Comparison of ENCODE assay signal across 17 cellular contexts in the genomic region with DNA sequence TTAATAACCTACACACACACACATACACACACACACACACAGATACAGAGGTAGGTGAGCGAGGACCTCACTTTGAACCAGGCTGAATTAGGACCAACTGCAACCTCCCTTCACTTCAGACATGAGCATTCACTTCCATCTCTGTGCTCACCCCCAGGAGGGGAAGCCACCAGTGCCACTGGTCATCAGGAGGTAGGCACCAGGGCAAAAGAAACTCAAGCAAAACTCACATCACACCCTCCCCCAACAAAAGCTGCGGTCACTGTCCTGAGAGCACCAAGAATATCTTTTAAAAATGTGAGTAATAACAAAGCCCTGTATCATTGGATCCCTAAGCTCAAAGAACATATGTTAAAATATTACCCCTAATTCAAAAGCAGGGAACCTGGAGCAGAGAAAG. TPM values are rescaled to one million over a fixed set of nuclear protein-coding genes. Genes with fewer than 3 reads are reported as not detected.
DNase-seq lines count a peak whose midpoint lies in the region; ATAC-seq and TF ChIP-seq lines count a peak whose summit lies in the region.
"Had no signal": no experiment of that assay in that cellular context is flagged by ENCODE, and none has a peak within 500 bp of the region (broad histone marks: within the 10 kb centered on the region; RNA-seq: fewer than 3 reads in every experiment).

No MANE protein-coding gene starts in this region.

- H2AK9ac ChIP-seq in IMR-90 (replicated peaks; ENCODE audit: low read depth, low read length, poor library complexity) = no peak overlapping the region

- no peak overlapping the region for H3K4me3 ChIP-seq in IMR-90 (ENCODE audit: insufficient read depth, low read depth, low read length)
- no peak overlapping the region for H3K4me3 ChIP-seq in OCI-LY7 (ENCODE audit: low read depth, low read length, poor library complexity, severe bottlenecking)
- no peak overlapping the region for H3K4me3 ChIP-seq in endodermal cell (ENCODE audit: low read length)
- H3K4me3 ChIP-seq: Peyer's patch, SK-N-MC had no signal

- H4K91ac ChIP-seq in IMR-90 (ENCODE audit: insufficient read depth, low read depth, low read length) = no peak overlapping the region

- no peak overlapping the region for H4K5ac ChIP-seq in IMR-90 (ENCODE audit: low read depth, low read length)

- H3K36me3 ChIP-seq in IMR-90 (ENCODE audit: control insufficient read depth, insufficient read depth, low read length) = peaks cover 2% of the 10 kb centered on the region; the same call in 1 of the 2 replicates
- H3K36me3 ChIP-seq in OCI-LY7 (ENCODE audit: insufficient read depth, low read length) = peaks cover 59% of the 10 kb centered on the region
- no peaks in the 10 kb centered on the region for H3K36me3 ChIP-seq in endodermal cell (ENCODE audit: control insufficient read depth, insufficient read depth, low read length)

- BruUV-seq in IMR-90 (replicated peaks; lab: Mats Ljungman, UMichigan) = no TSS peak
- no TSS peak for BruUV-seq in OCI-LY7 (replicated peaks; lab: Mats Ljungman, UMichigan)

- no peak overlapping the region for H3K23ac ChIP-seq in IMR-90 (ENCODE audit: low read depth, low read length)

- H3K9me1 ChIP-seq in IMR-90 (ENCODE audit: insufficient read depth, low read length) = no peaks in the 10 kb centered on the region

- H4K8ac ChIP-seq in IMR-90 (ENCODE audit: low read depth in 2 of 2, low read length in 2 of 2) = no peak overlapping the region

- peak overlapping the region; percentile 38; the same call in 1 of the 3 replicates for H2BK15ac ChIP-seq in IMR-90 (ENCODE audit: low read depth, low read length)

- H3K27ac Mint-ChIP-seq in endodermal cell = peak overlapping the region; percentile 15
- peak overlapping the region; percentile 77 for H3K27ac Mint-ChIP-seq in stimulated activated naive B cell treated with anti-CD40 and anti-IgM and Interleukin-4, amounts not matched to agents 10 μg/mL and 1 μg/mL and 100 μg/mL, for 72 hours
- H3K27ac Mint-ChIP-seq: CD4-positive, alpha-beta memory T cell had no signal

- H3K9me2 ChIP-seq in OCI-LY7 (ENCODE audit: insufficient read depth, low read length) = no peaks in the 10 kb centered on the region

- no peak overlapping the region for H2BK120ac ChIP-seq in IMR-90 (ENCODE audit: low read depth, low read length)

- no peak overlapping the region for H2AFZ ChIP-seq in IMR-90 (replicated peaks; ENCODE audit: low read length, poor library complexity)
- no peak overlapping the region for H2AFZ ChIP-seq in OCI-LY7 (ENCODE audit: low read length)

- intact Hi-C loops in IMR-90 (cut with micrococcal nuclease) = no loop called here
- intact Hi-C loops in OCI-LY7 (cut with micrococcal nuclease; ENCODE audit: unreplicated experiment) = no loop called here
- intact Hi-C loops in Right ventricle myocardium superior (cut with DNase I) = no loop called here

- no peak for TF ChIP-seq CTCF in IMR-90 (conservative IDR thresholded peaks at IDR 0.05; ENCODE audit: low read depth, low read length)
- no peak for TF ChIP-seq CTCF in OCI-LY7 (conservative IDR thresholded peaks at IDR 0.05; ENCODE audit: low read length)
- no peak for TF ChIP-seq CTCF in endodermal cell (conservative IDR thresholded peaks at IDR 0.05)

- TF ChIP-seq RAD21 in IMR-90 (IDR thresholded peaks at IDR 0.05; ENCODE audit: low read length) = no peak

- CTCF ChIA-PET in IMR-90 (lab: Yijun Ruan, JAX) (interaction anchor here (0.7 kb wide), 1 partner anchor 178 kb away, joined by 4 read pairs; no protein-coding TSS in a partner anchor), OCI-LY7 (lab: Charles Lee; ENCODE audit: unreplicated experiment) (no interaction called here)

- no peaks in the 10 kb centered on the region for H3K27me3 Mint-ChIP-seq in endodermal cell (ENCODE audit: insufficient read depth)
- H3K27me3 Mint-ChIP-seq in stimulated activated naive B cell treated with anti-CD40 and anti-IgM and Interleukin-4, amounts not matched to agents 10 μg/mL and 1 μg/mL and 100 μg/mL, for 72 hours = no peaks in the 10 kb centered on the region
- H3K27me3 Mint-ChIP-seq: CD4-positive, alpha-beta memory T cell had no signal

- no peak overlapping the region for H3K56ac ChIP-seq in IMR-90 (ENCODE audit: extremely low read depth, insufficient read depth, low read length)

- no peak overlapping the region for H3K18ac ChIP-seq in IMR-90 (ENCODE audit: low read depth, low read length)

- no peak for TF ChIP-seq POLR2A in IMR-90 (IDR thresholded peaks at IDR 0.05; ENCODE audit: low read depth, low read length)

- no peaks in the 10 kb centered on the region for H3K27me3 ChIP-seq in IMR-90 (ENCODE audit: control insufficient read depth, insufficient read depth, low read length)
- H3K27me3 ChIP-seq in endodermal cell (ENCODE audit: control insufficient read depth, insufficient read depth, low read length, poor library complexity, severe bottlenecking) = no peaks in the 10 kb centered on the region
- H3K27me3 ChIP-seq: Peyer's patch had no signal

- H3K4me1 ChIP-seq in IMR-90 (ENCODE audit: control insufficient read depth, insufficient read depth, low read length) (peaks cover 3% of the 10 kb centered on the region), OCI-LY7 (ENCODE audit: insufficient read depth, low read length, poor library complexity, severe bottlenecking) (peaks cover 63% of the 10 kb centered on the region), endodermal cell (ENCODE audit: control insufficient read depth, insufficient read depth, low read length) (no peaks in the 10 kb centered on the region)

- no peak overlapping the region for H2BK5ac ChIP-seq in IMR-90 (ENCODE audit: low read depth, low read length, poor library complexity, severe bottlenecking)

- ATAC-seq in IMR-90 (ENCODE audit: low read depth) (no peak), Right ventricle myocardium superior (ENCODE audit: poor library complexity) (no peak)
- no peak for ATAC-seq in stimulated activated naive B cell treated with anti-CD40 and anti-IgM and Interleukin-4, amounts not matched to agents 10 μg/mL and 1 μg/mL and 100 μg/mL, for 72 hours (replicated peaks)
- ATAC-seq: Right ventricle myocardium inferior had no signal

- in situ Hi-C loops in IMR-90 (cut with MboI; ENCODE audit: low sequenced_read_pairs) = no loop called here

- H3K9ac ChIP-seq in IMR-90 (ENCODE audit: low read depth, low read length) = no peak overlapping the region
- H3K9ac ChIP-seq in endodermal cell (ENCODE audit: extremely low read depth, low read length, poor library complexity, severe bottlenecking) = no peak overlapping the region

- no peaks in the 10 kb centered on the region for H3K9me3 ChIP-seq in IMR-90 (ENCODE audit: control insufficient read depth, insufficient read depth, low read length)
- H3K9me3 ChIP-seq in OCI-LY7 (ENCODE audit: low read length) = no peaks in the 10 kb centered on the region
- no peaks in the 10 kb centered on the region for H3K9me3 ChIP-seq in endodermal cell (ENCODE audit: control insufficient read depth, low read length)
- H3K9me3 ChIP-seq: Peyer's patch had no signal

- peaks cover 27% of the 10 kb centered on the region for H3K4me1 Mint-ChIP-seq in endodermal cell
- H3K4me1 Mint-ChIP-seq in stimulated activated naive B cell treated with anti-CD40 and anti-IgM and Interleukin-4, amounts not matched to agents 10 μg/mL and 1 μg/mL and 100 μg/mL, for 72 hours = peaks cover 17 to 45% of the 10 kb centered on the region in 2 donors
- H3K4me1 Mint-ChIP-seq: CD4-positive, alpha-beta memory T cell had no signal

- POLR2A ChIA-PET in IMR-90 (lab: Charles Lee; ENCODE audit: unreplicated experiment) (interaction anchor here (1.1 kb wide), 1 partner anchor 33 kb away, joined by 3 read pairs; no protein-coding TSS in a partner anchor), OCI-LY7 (lab: Charles Lee) (interaction anchor here (1.1 to 4.7 kb wide), 5 partner anchors 10 to 186 kb away, joined by 3 to 55 read pairs (median 3); no protein-coding TSS in a partner anchor)

- H4K20me1 ChIP-seq in IMR-90 (ENCODE audit: insufficient read depth, low read length) (no peaks in the 10 kb centered on the region; the same call in 1 of the 2 replicates), OCI-LY7 (ENCODE audit: insufficient read depth, low read length) (peaks cover 8% of the 10 kb centered on the region; the same call in 1 of the 2 replicates)

- H3K79me1 ChIP-seq in IMR-90 (ENCODE audit: low read depth in 1 of 2, low read length in 2 of 2) = peaks cover 21 to 53% of the 10 kb centered on the region in 2 experiments

- H3K9me3 Mint-ChIP-seq in endodermal cell = no peaks in the 10 kb centered on the region
- H3K9me3 Mint-ChIP-seq in stimulated activated naive B cell treated with anti-CD40 and anti-IgM and Interleukin-4, amounts not matched to agents 10 μg/mL and 1 μg/mL and 100 μg/mL, for 72 hours = no peaks in the 10 kb centered on the region
- H3K9me3 Mint-ChIP-seq: CD4-positive, alpha-beta memory T cell had no signal

- H3K14ac ChIP-seq in IMR-90 (replicated peaks; ENCODE audit: low read depth, low read length) = no peak overlapping the region

- no peak overlapping the region for H2AK5ac ChIP-seq in IMR-90 (ENCODE audit: low read depth, low read length)

- H3K79me2 ChIP-seq in OCI-LY7 (ENCODE audit: insufficient read depth, low read depth, low read length) = peaks cover 100% of the 10 kb centered on the region

- H3K36me3 Mint-ChIP-seq in endodermal cell (ENCODE audit: low read depth) = peaks cover 12% of the 10 kb centered on the region
- H3K36me3 Mint-ChIP-seq in stimulated activated naive B cell treated with anti-CD40 and anti-IgM and Interleukin-4, amounts not matched to agents 10 μg/mL and 1 μg/mL and 100 μg/mL, for 72 hours = peaks cover 17 to 18% of the 10 kb centered on the region in 2 donors

- no peak overlapping the region for H3K4me3 Mint-ChIP-seq in endodermal cell
- H3K4me3 Mint-ChIP-seq in stimulated activated naive B cell treated with anti-CD40 and anti-IgM and Interleukin-4, amounts not matched to agents 10 μg/mL and 1 μg/mL and 100 μg/mL, for 72 hours = peak overlapping the region; percentile 0 to 46
- H3K4me3 Mint-ChIP-seq: CD4-positive, alpha-beta memory T cell had no signal

- DNase-seq in IMR-90 (no peak), OCI-LY7 (ENCODE audit: low spot score) (no peak), endodermal cell (no peak), DMS114 treated with DMSO at 0.1 percent for 48 hours (lab: John Stamatoyannopoulos, UW; ENCODE audit: unreplicated experiment) (no peak), Right ventricle myocardium superior (no peak), A172 (ENCODE audit: low spot score) (no peak)
- no peak for DNase-seq in stimulated activated naive B cell treated with anti-CD40 and anti-IgM and Interleukin-4, amounts not matched to agents 10 μg/mL and 1 μg/mL and 100 μg/mL, for 72 hours
- DNase-seq: CD4-positive, alpha-beta memory T cell; DMS79; HCEC 1CT; NCI-H1092; NCI-H2081 treated with DMSO at 0.1 percent for 48 hours; NCI-H510A treated with DMSO at 0.1 percent for 48 hours; NCI-H82; Peyer's patch had no signal

- H3K4ac ChIP-seq in IMR-90 (ENCODE audit: low read depth, low read length) = no peak overlapping the region; the same call in 1 of the 2 replicates

- no CpG with 5 or more reads among the region's 2 CpGs for WGBS in IMR-90 (ENCODE audit: extremely low coverage in 2 of 2, insufficient read length in 1 of 2), 2 experiments
- 92% methylated on average over 2 of the region's 2 CpGs; no CpG with 5 or more reads in 1 of the 2 experiments for WGBS in endodermal cell (ENCODE audit: insufficient coverage in 1 of 2, insufficient read length in 1 of 2), 2 experiments

- no peak overlapping the region for H3K27ac ChIP-seq in IMR-90 (ENCODE audit: insufficient read depth, low read length)
- no peak overlapping the region for H3K27ac ChIP-seq in OCI-LY7 (ENCODE audit: low read depth, low read length, poor library complexity, severe bottlenecking)
- no peak overlapping the region for H3K27ac ChIP-seq in endodermal cell (ENCODE audit: low read depth, low read length)
- H3K27ac ChIP-seq: Peyer's patch, SK-N-MC had no signal

- dilution Hi-C loops in IMR-90 (cut with HindIII; ENCODE audit: low sequenced_read_pairs, unreplicated experiment) = no loop called here

- no peak overlapping the region; the same call in 1 of the 2 replicates for H2BK20ac ChIP-seq in IMR-90 (ENCODE audit: low read depth, low read length)

- H3K4me2 ChIP-seq in IMR-90 (ENCODE audit: low read depth, low read length) (no peak overlapping the region), OCI-LY7 (ENCODE audit: low read length) (peak overlapping the region; percentile 92)

RNA-seq across cellular contexts. Expression of a gene that starts 8.1 kb away (rescaled TPM):
- 128 and 132 TPM in 2 replicates for total RNA-seq in IMR-90 (2012; rRNA removed)
- polyA plus RNA-seq in IMR-90 (2012; rRNA removed) = 37.0 and 43.3 TPM in 2 replicates
- polyA plus RNA-seq in IMR-90 (2012; cell fraction: cytosol; rRNA removed) = 9.9 and 20.0 TPM in 2 replicates
- 21.2 and 46.2 TPM in 2 replicates for polyA plus RNA-seq in IMR-90 (2012; cell fraction: nucleus; rRNA removed; ENCODE audit: low replicate concordance)
- 67.2 and 87.3 TPM in 2 replicates for total RNA-seq in OCI-LY7 (2014; rRNA removed; shearing (Covaris generic))
- total RNA-seq in OCI-LY7 (2022) = 151 and 168 TPM in 2 replicates
- total RNA-seq in endodermal cell = 10 to 100 TPM; 41.7 to 94.3 TPM
- polyA plus RNA-seq in endodermal cell (2013, experiment 1 of 2) = 31.4 TPM
- polyA plus RNA-seq in endodermal cell (2013, experiment 2 of 2) = 32.3 TPM
- total RNA-seq in Right ventricle myocardium superior = 36.3 TPM
- 10.3 and 16.1 TPM in 2 replicates for total RNA-seq in A172 (2014; rRNA removed; shearing (Covaris generic))
